ENCODE assay signal across 1 cellular context in genomic region chr1:8503842-8504241, GRCh38.
A peak's percentile ranks its signal among the peaks of the same experiment; 100 is the strongest.
TF ChIP-seq lines count a peak whose summit lies in the region.

No MANE protein-coding gene starts in this region.

TF ChIP-seq in K562, 482 proteins besides CTCF, POLR2A, EP300 and RAD21 (continued from another document):
- TF ChIP-seq ATF2 (CRISPR knock-in tag; IDR thresholded peaks at IDR 0.05) (no peak), ZNF316 (IDR thresholded peaks at IDR 0.05) (peak; percentile 90), PPARD (CRISPR knock-in tag; IDR thresholded peaks at IDR 0.05) (no peak), NFIC (IDR thresholded peaks at IDR 0.05) (no peak), MIER1 (IDR thresholded peaks at IDR 0.05; ENCODE audit: low read depth) (no peak), ZKSCAN1 (IDR thresholded peaks at IDR 0.05; ENCODE audit: low read depth, low read length) (no peak), ID3 (CRISPR knock-in tag; IDR thresholded peaks at IDR 0.05) (no peak), ID3 (tag; IDR thresholded peaks at IDR 0.05) (no peak), MLX (CRISPR knock-in tag; conservative IDR thresholded peaks at IDR 0.05) (no peak), CHCHD3 (CRISPR knock-in tag; IDR thresholded peaks at IDR 0.05) (no peak), DACH1 (IDR thresholded peaks at IDR 0.05; ENCODE audit: partially characterized antibody) (no peak), C11orf30 (IDR thresholded peaks at IDR 0.05; ENCODE audit: low read depth) (peak; percentile 60), ZNF644 (tag; IDR thresholded peaks at IDR 0.05; ENCODE audit: low read depth) (no peak), TCF7 (IDR thresholded peaks at IDR 0.05; ENCODE audit: borderline replicate concordance) (no peak)
